Comparison of ENCODE assay signal across 8 cellular contexts in the genomic region with DNA sequence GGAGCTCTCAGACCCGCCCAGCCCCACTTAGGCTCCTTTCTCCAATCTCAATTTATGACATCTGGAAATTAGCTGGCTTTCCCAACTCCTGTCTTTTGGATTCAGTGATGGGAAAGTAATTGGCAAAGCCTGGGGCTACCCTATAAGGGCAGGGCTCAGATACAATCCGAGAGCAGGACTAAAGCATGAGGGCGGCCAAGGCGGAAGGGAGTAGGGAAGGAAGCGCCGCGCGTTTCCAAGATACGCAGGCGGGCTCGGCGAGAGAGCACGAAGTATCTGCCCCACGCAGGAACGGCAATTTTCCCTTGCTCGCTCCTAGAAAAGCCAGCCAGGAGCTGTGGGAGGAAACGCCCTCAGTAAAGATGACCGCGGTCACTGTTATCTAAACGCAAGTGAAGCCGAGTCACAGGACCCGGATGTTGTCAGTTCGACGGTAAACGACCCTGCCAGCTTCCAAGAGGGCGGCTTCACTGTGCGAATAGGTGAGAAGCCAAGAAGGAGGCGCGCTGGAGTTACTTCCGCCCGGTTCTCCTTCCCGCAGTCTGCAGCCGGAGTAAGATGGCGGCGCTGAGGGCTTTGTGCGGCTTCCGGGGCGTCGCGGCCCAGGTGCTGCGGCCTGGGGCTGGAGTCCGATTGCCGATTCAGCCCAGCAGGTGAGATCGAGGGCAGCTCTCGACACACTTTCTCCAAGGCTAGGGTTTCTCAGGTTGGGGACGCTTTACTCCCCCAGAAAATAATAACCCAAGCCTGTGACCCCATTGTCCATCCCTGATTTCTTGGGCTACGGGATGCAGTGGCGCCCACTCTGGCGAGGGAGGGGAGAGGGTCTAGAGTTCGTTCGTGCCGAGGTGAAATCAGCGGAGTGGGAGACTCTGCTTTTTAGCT. TPM values are rescaled to one million over a fixed set of nuclear protein-coding genes. Genes with fewer than 3 reads are reported as not detected.
DNase-seq lines count a peak whose midpoint lies in the region; ATAC-seq and TF ChIP-seq lines count a peak whose summit lies in the region.

Gene NDUFS2 (plus strand): TSS at position 540 of the 885 bp plus-strand sequence. CDS start 19 bp downstream, at position 559.

- TF ChIP-seq CTCF in GM13976 (IDR thresholded peaks at IDR 0.05; ENCODE audit: borderline replicate concordance, control extremely low read depth, extremely low read depth, insufficient read depth, missing control alignments) (no peak), adrenal gland (IDR thresholded peaks at IDR 0.05) (peak in 1 of 6 experiments; percentile 3), heart left ventricle (IDR thresholded peaks at IDR 0.05) (peak in 2 of 12 donors; percentile 7 to 25), type B pancreatic cell (conservative IDR thresholded peaks at IDR 0.05) (peak; percentile 46)

- H3K4me1 Mint-ChIP-seq in type B pancreatic cell (ENCODE audit: unreplicated experiment), result peaks cover 42% of the 10 kb centered on the region

- 2 to 8% (median 2%) methylated on average over 20 to 53 of the region's 53 CpGs for WGBS in adrenal gland, 4 donors
- WGBS in heart left ventricle, 4 donors, result 1 to 2% (median 2%) methylated on average over 43 to 53 of the region's 53 CpGs

- H3K9me3 ChIP-seq in adrenal gland (replicated peaks in 1 of 3) (no peaks in the 10 kb centered on the region), heart left ventricle (no peaks in the 10 kb centered on the region)

- H3K4me3 Mint-ChIP-seq in type B pancreatic cell, result peak within 1 kb of the TSS; percentile 96

- H3K9me3 Mint-ChIP-seq in type B pancreatic cell, result no peaks in the 10 kb centered on the region

- ATAC-seq in HG02870 (IDR thresholded peaks at IDR 0.05; ENCODE audit: unreplicated experiment) (peak; percentile 96), heart left ventricle (peak; percentile 81 to 92 (median 84))

- peak; percentile 96 for DNase-seq in GM13976 (ENCODE audit: low spot score)
- DNase-seq in NCI-H146 (lab: John Stamatoyannopoulos, UW), result peak; percentile 99
- DNase-seq in T-helper 1 cell, result peak; percentile 90 to 98 (median 95)
- peak; percentile 96 to 100 (median 99) for DNase-seq in adrenal gland
- peak; percentile 97 to 99 (median 99) for DNase-seq in heart left ventricle
- peak; percentile 100 for DNase-seq in pons (ENCODE audit: low spot score)
- peak; percentile 94 for DNase-seq in type B pancreatic cell (ENCODE audit: extremely low spot score, unreplicated experiment)

- H3K27me3 ChIP-seq in adrenal gland (no peaks in the 10 kb centered on the region), heart left ventricle (no peaks in the 10 kb centered on the region)

- H3K4me1 ChIP-seq in adrenal gland (replicated peaks in 1 of 2) (peaks cover 51 to 80% of the 10 kb centered on the region in 2 donors), heart left ventricle (peaks cover 6 to 91% (median 78%) of the 10 kb centered on the region in 12 donors)

- peak within 1 kb of the TSS; percentile 52 to 83 (median 73) for H3K4me3 ChIP-seq in adrenal gland
- H3K4me3 ChIP-seq in heart left ventricle, result peak within 1 kb of the TSS; percentile 66 to 92 (median 80)

- peaks cover 17% of the 10 kb centered on the region for H3K36me3 Mint-ChIP-seq in type B pancreatic cell

- peaks cover 9% of the 10 kb centered on the region for H3K27me3 Mint-ChIP-seq in type B pancreatic cell

- peak within 1 kb of the TSS; percentile 97 for H3K27ac Mint-ChIP-seq in type B pancreatic cell

- intact Hi-C loops in adrenal gland (cut with DNase I) (no loop called here), heart left ventricle (cut with DNase I) (loop anchor here in 3 of 10 donors (1.0 to 5.0 kb wide), 3 partner anchors 23 to 180 kb away; partner anchors contain the start of gene TOMM40L (in 1 of the 3))

- H3K27ac ChIP-seq in adrenal gland (peak within 1 kb of the TSS; percentile 86 to 99 (median 93)), heart left ventricle (peak within 1 kb of the TSS; percentile 93 to 99 (median 97))

- in situ Hi-C loops in GM13976 (cut with MboI; ENCODE audit: low sequenced_read_pairs, unreplicated experiment), result no loop called here

- peak; percentile 51 to 88 for TF ChIP-seq POLR2A in adrenal gland (IDR thresholded peaks at IDR 0.05)
- TF ChIP-seq POLR2A in heart left ventricle (IDR thresholded peaks at IDR 0.05), result peak; percentile 83 to 86

- H3K36me3 ChIP-seq in adrenal gland (replicated peaks in 1 of 2) (peaks cover 0 to 32% of the 10 kb centered on the region in 2 donors), heart left ventricle (peaks cover 0 to 40% (median 37%) of the 10 kb centered on the region in 9 donors)

RNA-seq across cellular contexts. Expression of gene NDUFS2, which starts in this region (rescaled TPM):
- total RNA-seq in adrenal gland, result 100 to 1,000 TPM; 133 to 305 (median 174) TPM
- 100 to 1,000 TPM in 1 of 3 donors, 10 to 100 TPM in 2; 78.3 to 175 (median 99.2) TPM for polyA plus RNA-seq in adrenal gland
- total RNA-seq in heart left ventricle, result 100 to 1,000 TPM; 214 to 460 (median 297) TPM
- 100 to 1,000 TPM; 157 to 189 TPM for polyA plus RNA-seq in heart left ventricle
- total RNA-seq in type B pancreatic cell (ENCODE audit: low replicate concordance), result 93.1 and 97.4 TPM in 2 replicates

Comparison
In these comparisons a context has a peak if more than half of its experiments do, and no peak if none do; other contexts are left out.
1. Peak in every context shown above with its lines: DNase-seq, ATAC-seq, H3K4me3 ChIP-seq and H3K27ac ChIP-seq.